13 cellular contexts compared by ENCODE assay signal in the genomic region with DNA sequence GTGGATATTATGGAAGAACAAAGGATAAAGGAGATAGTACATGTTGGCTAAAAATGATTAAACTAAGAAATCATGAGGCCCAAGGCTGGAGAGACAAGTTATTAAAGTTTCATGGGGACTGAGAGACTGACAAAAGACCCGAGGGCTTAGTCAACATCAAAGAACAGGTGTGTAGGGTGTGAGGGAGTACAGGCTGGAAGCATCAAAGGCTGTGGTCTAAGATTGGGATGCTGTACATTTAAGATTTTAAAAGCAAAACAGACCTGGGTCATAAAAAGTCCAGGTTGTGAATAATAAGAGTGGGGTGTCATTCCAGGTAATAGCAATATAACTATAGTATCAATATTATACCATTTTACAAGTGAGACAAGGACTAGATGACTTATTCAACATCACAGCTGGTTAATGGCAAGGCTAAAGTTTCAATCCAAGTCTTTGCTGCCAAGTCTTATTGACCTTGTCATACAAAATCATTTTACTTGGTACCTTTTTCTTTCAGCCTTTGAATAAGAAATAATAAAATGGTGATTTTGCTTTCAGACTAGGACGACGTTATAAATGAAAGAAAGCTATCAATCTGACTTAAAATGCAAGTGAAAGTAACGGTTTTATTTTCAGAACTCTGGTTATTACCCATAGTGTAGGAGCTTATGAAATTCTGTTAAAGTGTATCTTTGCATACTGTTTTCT.
DNase-seq lines count a peak whose midpoint lies in the region; ATAC-seq and TF ChIP-seq lines count a peak whose summit lies in the region.
"Had no signal": no experiment of that assay in that cellular context is flagged by ENCODE, and none has a peak within 500 bp of the region (broad histone marks: within the 10 kb centered on the region; RNA-seq: fewer than 3 reads in every experiment).

No MANE protein-coding gene starts in this region.

- no peak overlapping the region for H3K4me3 Mint-ChIP-seq in effector memory CD8-positive, alpha-beta T cell
- no peak overlapping the region for H3K4me3 Mint-ChIP-seq in GM23338
- H3K4me3 Mint-ChIP-seq: memory B cell had no signal

- no peaks in the 10 kb centered on the region for H3K36me3 ChIP-seq in SK-N-SH (replicated peaks in 1 of 2; ENCODE audit: control insufficient read depth in 1 of 2, insufficient read depth in 2 of 2, low read length in 1 of 2)
- H3K36me3 ChIP-seq in MG63, result no peaks in the 10 kb centered on the region
- no peaks in the 10 kb centered on the region for H3K36me3 ChIP-seq in GM23338 (ENCODE audit: insufficient read depth)

- no peaks in the 10 kb centered on the region for H3K27me3 Mint-ChIP-seq in effector memory CD8-positive, alpha-beta T cell
- no peaks in the 10 kb centered on the region for H3K27me3 Mint-ChIP-seq in GM23338 (ENCODE audit: insufficient read depth, low read depth, poor library complexity)
- H3K27me3 Mint-ChIP-seq: memory B cell had no signal

- no peak for TF ChIP-seq EP300 in SK-N-SH (IDR thresholded peaks at IDR 0.05; ENCODE audit: borderline replicate concordance in 1 of 2, low read depth in 1 of 2, low read length in 1 of 2)

- no peak overlapping the region for H3K27ac Mint-ChIP-seq in effector memory CD8-positive, alpha-beta T cell
- no peak overlapping the region for H3K27ac Mint-ChIP-seq in GM23338
- H3K27ac Mint-ChIP-seq: memory B cell had no signal

- H3K4me2 ChIP-seq in SK-N-SH (no peak overlapping the region), GM23338 (no peak overlapping the region)

- POLR2A ChIA-PET in SK-N-SH (lab: Yijun Ruan, JAX), result no interaction called here

- TF ChIP-seq CTCF in SK-N-SH (IDR thresholded peaks at IDR 0.05) (no peak), GM23338 (conservative IDR thresholded peaks at IDR 0.05; ENCODE audit: low read depth in 2 of 2) (no peak)

- H3K9ac ChIP-seq in SK-N-SH, result no peak overlapping the region

- H4K20me1 ChIP-seq in SK-N-SH (ENCODE audit: insufficient read depth) (no peaks in the 10 kb centered on the region), GM23338 (replicated peaks; ENCODE audit: insufficient read depth) (no peaks in the 10 kb centered on the region)

- no peaks in the 10 kb centered on the region for H3K9me3 ChIP-seq in SK-N-SH
- no peaks in the 10 kb centered on the region for H3K9me3 ChIP-seq in MG63

- H3K79me2 ChIP-seq in SK-N-SH (ENCODE audit: insufficient read depth) (peaks cover 17% of the 10 kb centered on the region; the same call in 1 of the 2 replicates), GM23338 (replicated peaks; ENCODE audit: insufficient read depth) (0 out of 2 replicates have a peak, but pooled peaks cover 4% of the 10 kb centered on the region)

- H3F3A ChIP-seq in SK-N-SH (replicated peaks; ENCODE audit: insufficient read depth) (no peaks in the 10 kb centered on the region), GM23338 (replicated peaks; ENCODE audit: low read depth) (no peaks in the 10 kb centered on the region)

- no peak overlapping the region for H2AFZ ChIP-seq in SK-N-SH (ENCODE audit: low read depth)
- no peak overlapping the region for H2AFZ ChIP-seq in GM23338

- DNase-seq in SK-N-SH (no peak), EL (no peak), MG63 (no peak), GM23338 (ENCODE audit: low spot score) (no peak)
- no peak for DNase-seq in effector memory CD8-positive, alpha-beta T cell
- DNase-seq: amniotic stem cell, IMR-90, NCI-H774 had no signal

- CTCF ChIA-PET in SK-N-SH (lab: Yijun Ruan, JAX), result no interaction called here

- H3K9me2 ChIP-seq in SK-N-SH (no peaks in the 10 kb centered on the region), GM23338 (ENCODE audit: insufficient read depth) (peaks cover 7% of the 10 kb centered on the region; the same call in 1 of the 2 replicates)

- H3K4me3 ChIP-seq in SK-N-SH (ENCODE audit: low read depth in 2 of 2, low read length in 1 of 2) (no peak overlapping the region), MG63 (no peak overlapping the region), GM23338 (no peak overlapping the region)

- H3K4me1 ChIP-seq in SK-N-SH (ENCODE audit: control insufficient read depth in 1 of 2, insufficient read depth in 2 of 2, low read depth in 1 of 2, low read length in 1 of 2) (peaks cover 0 to 3% of the 10 kb centered on the region in 2 experiments; a peak in 2 of 4 replicates), GM23338 (ENCODE audit: insufficient read depth) (no peaks in the 10 kb centered on the region)

- ATAC-seq in SK-N-SH treated with all-trans-retinoic acid at 6 μM for 48 hours (peak; percentile 15; the same call in 1 of the 3 replicates), GM21367 (IDR thresholded peaks at IDR 0.05; ENCODE audit: unreplicated experiment) (peak; percentile 62), HG03066 (IDR thresholded peaks at IDR 0.05; ENCODE audit: low read depth, unreplicated experiment) (peak; percentile 71), GM23338 (no peak)
- peak; percentile 59 for ATAC-seq in effector memory CD8-positive, alpha-beta T cell (replicated peaks)

- H3K27ac ChIP-seq in SK-N-SH (ENCODE audit: low read depth in 2 of 2, low read length in 1 of 2) (peak overlapping the region in 1 of 2 experiments; percentile 39; a peak in 1 of 4 replicates), GM23338 (ENCODE audit: low read depth) (no peak overlapping the region)
- H3K27ac ChIP-seq: 22Rv1 had no signal

- 57% methylated on average over 4 of the region's 4 CpGs for WGBS in SK-N-SH (ENCODE audit: low lambda C conversion rate)

- peaks cover 19 to 22% of the 10 kb centered on the region in 2 donors for H3K4me1 Mint-ChIP-seq in effector memory CD8-positive, alpha-beta T cell (ENCODE audit: low read depth in 2 of 2)
- H3K4me1 Mint-ChIP-seq in GM23338, result peaks cover 2% of the 10 kb centered on the region; the same call in 2 of the 3 replicates

- TF ChIP-seq RAD21 in SK-N-SH (IDR thresholded peaks at IDR 0.05; ENCODE audit: low read length), result no peak

- H3K9me3 Mint-ChIP-seq in effector memory CD8-positive, alpha-beta T cell, result no peaks in the 10 kb centered on the region
- no peaks in the 10 kb centered on the region for H3K9me3 Mint-ChIP-seq in GM23338
- H3K9me3 Mint-ChIP-seq: memory B cell had no signal

- no peaks in the 10 kb centered on the region for H3K36me3 Mint-ChIP-seq in effector memory CD8-positive, alpha-beta T cell (ENCODE audit: insufficient read depth)
- H3K36me3 Mint-ChIP-seq in GM23338 (ENCODE audit: low read depth), result no peaks in the 10 kb centered on the region
- H3K36me3 Mint-ChIP-seq: memory B cell had no signal

- no peaks in the 10 kb centered on the region for H3K27me3 ChIP-seq in SK-N-SH (ENCODE audit: insufficient read depth)
- no peaks in the 10 kb centered on the region for H3K27me3 ChIP-seq in MG63
- no peaks in the 10 kb centered on the region for H3K27me3 ChIP-seq in GM23338 (ENCODE audit: insufficient read depth)

TF ChIP-seq in SK-N-SH treated with all-trans-retinoic acid at 6 μM for 48 hours, 23 proteins besides CTCF, POLR2A, EP300 and RAD21 (continues in another document):
- TF ChIP-seq ZC3H10 (CRISPR knock-in tag; IDR thresholded peaks at IDR 0.05) (no peak), BACH2 (CRISPR knock-in tag; IDR thresholded peaks at IDR 0.05; ENCODE audit: borderline replicate concordance) (no peak)
- TF ChIP-seq, protein P1, sequence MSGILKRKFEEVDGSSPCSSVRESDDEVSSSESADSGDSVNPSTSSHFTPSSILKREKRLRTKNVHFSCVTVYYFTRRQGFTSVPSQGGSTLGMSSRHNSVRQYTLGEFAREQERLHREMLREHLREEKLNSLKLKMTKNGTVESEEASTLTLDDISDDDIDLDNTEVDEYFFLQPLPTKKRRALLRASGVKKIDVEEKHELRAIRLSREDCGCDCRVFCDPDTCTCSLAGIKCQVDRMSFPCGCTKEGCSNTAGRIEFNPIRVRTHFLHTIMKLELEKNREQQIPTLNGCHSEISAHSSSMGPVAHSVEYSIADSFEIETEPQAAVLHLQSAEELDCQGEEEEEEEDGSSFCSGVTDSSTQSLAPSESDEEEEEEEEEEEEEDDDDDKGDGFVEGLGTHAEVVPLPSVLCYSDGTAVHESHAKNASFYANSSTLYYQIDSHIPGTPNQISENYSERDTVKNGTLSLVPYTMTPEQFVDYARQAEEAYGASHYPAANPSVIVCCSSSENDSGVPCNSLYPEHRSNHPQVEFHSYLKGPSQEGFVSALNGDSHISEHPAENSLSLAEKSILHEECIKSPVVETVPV (CRISPR knock-in tag; IDR thresholded peaks at IDR 0.05), result no peak

TF ChIP-seq in SK-N-SH, 30 proteins besides CTCF, POLR2A, EP300 and RAD21 (continues in another document):
- no peak for TF ChIP-seq GATA2 (CRISPR knock-in tag; IDR thresholded peaks at IDR 0.05)

TF ChIP-seq in GM23338, 12 proteins besides CTCF, POLR2A, EP300 and RAD21:
- TF ChIP-seq NANOG (IDR thresholded peaks at IDR 0.05; ENCODE audit: borderline replicate concordance), result no peak
